ENCODE assay signal across 26 cellular contexts in genomic region chr4:98739718-98740117, GRCh38.
A peak's percentile ranks its signal among the peaks of the same experiment; 100 is the strongest.
DNase-seq lines count a peak whose midpoint lies in the region; ATAC-seq, FAIRE-seq and TF ChIP-seq lines count a peak whose summit lies in the region.
"Had no signal": no experiment of that assay in that cellular context is flagged by ENCODE, and none has a peak within 500 bp of the region (broad histone marks: within the 10 kb centered on the region; RNA-seq: fewer than 3 reads in every experiment).

No MANE protein-coding gene starts in this region.

- TF ChIP-seq CTCF in GM23338 (conservative IDR thresholded peaks at IDR 0.05; ENCODE audit: low read depth in 2 of 2) (no peak), H1 (IDR thresholded peaks at IDR 0.05; ENCODE audit: control extremely low read depth in 1 of 3, insufficient read depth in 1 of 3, low read depth in 1 of 3, low read length in 3 of 3) (no peak), hepatocyte (IDR thresholded peaks at IDR 0.05; ENCODE audit: poor library complexity) (no peak)

- H3K27ac ChIP-seq in GM23338 (ENCODE audit: low read depth): no peak overlapping the region
- no peak overlapping the region for H3K27ac ChIP-seq in H1 (ENCODE audit: low read depth, low read length)
- H3K27ac ChIP-seq in hepatocyte: peak overlapping the region; percentile 27
- H3K27ac ChIP-seq: BLaER1 had no signal

- no peak overlapping the region for H3K23ac ChIP-seq in H1 (ENCODE audit: insufficient read length)

- H4K8ac ChIP-seq in H1 (ENCODE audit: extremely low read depth, insufficient read depth, low read length): no peak overlapping the region

- no peak overlapping the region for H3K56ac ChIP-seq in H1 (replicated peaks; ENCODE audit: insufficient read length, low read depth, low read length)

- H2AFZ ChIP-seq in GM23338 (0 out of 2 replicates have a peak overlapping the region, but pooled peaks have one; percentile 40), H1 (ENCODE audit: low read length) (no peak overlapping the region), hepatocyte (peak overlapping the region; percentile 13)

- H2BK120ac ChIP-seq in H1 (replicated peaks; ENCODE audit: low read depth, low read length): no peak overlapping the region

- CTCF ChIA-PET in H1 (lab: Charles Lee; ENCODE audit: partially characterized antibody): interaction anchor here (0.6 to 1.2 kb wide), 4 partner anchors 10 to 132 kb away, joined by 3 to 4 read pairs (median 3); no protein-coding TSS in a partner anchor

- ATAC-seq in GM23338: no peak

- H3K79me1 ChIP-seq in H1 (ENCODE audit: low read depth, low read length): no peaks in the 10 kb centered on the region

- no peaks in the 10 kb centered on the region for H4K20me1 ChIP-seq in GM23338 (replicated peaks; ENCODE audit: insufficient read depth)
- H4K20me1 ChIP-seq in H1 (replicated peaks in 1 of 2; ENCODE audit: control insufficient read depth in 1 of 2, insufficient read depth in 2 of 2, low read length in 2 of 2): no peaks in the 10 kb centered on the region
- H4K20me1 ChIP-seq in hepatocyte (ENCODE audit: insufficient read depth, poor library complexity, severe bottlenecking): no peaks in the 10 kb centered on the region
- H4K20me1 ChIP-seq: BLaER1 had no signal

- POLR2A ChIA-PET in H1 (lab: Charles Lee; ENCODE audit: partially characterized antibody): no interaction called here

- H3K27me3 Mint-ChIP-seq in GM23338 (ENCODE audit: insufficient read depth, low read depth, poor library complexity): peaks cover 5% of the 10 kb centered on the region
- H3K27me3 Mint-ChIP-seq: CD4-positive, CD25-positive, alpha-beta regulatory T cell had no signal

- no peak overlapping the region for H3K14ac ChIP-seq in H1 (ENCODE audit: insufficient read length)

- H3K9me2 ChIP-seq in GM23338 (ENCODE audit: insufficient read depth): no peaks in the 10 kb centered on the region
- no peaks in the 10 kb centered on the region for H3K9me2 ChIP-seq in hepatocyte (replicated peaks; ENCODE audit: insufficient read depth)

- no peak overlapping the region for H3K4me3 Mint-ChIP-seq in GM23338
- H3K4me3 Mint-ChIP-seq: CD4-positive, CD25-positive, alpha-beta regulatory T cell; HFFc6 had no signal

- no peak overlapping the region for H3K18ac ChIP-seq in H1 (ENCODE audit: extremely low read depth, low read length)

- H3K27me3 ChIP-seq in GM23338 (ENCODE audit: insufficient read depth) (no peaks in the 10 kb centered on the region), H1 (replicated peaks in 1 of 4; ENCODE audit: control insufficient read depth in 3 of 4, extremely low read depth in 1 of 4, insufficient read depth in 3 of 4, low read length in 3 of 4) (no peaks in the 10 kb centered on the region), hepatocyte (no peaks in the 10 kb centered on the region)
- H3K27me3 ChIP-seq: BLaER1, MG63 had no signal

- H3K9ac ChIP-seq in H1 (replicated peaks in 1 of 4; ENCODE audit: extremely low read depth in 1 of 4, low read depth in 3 of 4, low read length in 3 of 4): no peak overlapping the region
- H3K9ac ChIP-seq: BLaER1 had no signal

- peak; percentile 24 for FAIRE-seq in H1 (lab: Jason Lieb, UNC)
- FAIRE-seq: GM12892, GM19239 had no signal

- no peak for DNase-seq in GM23338 (ENCODE audit: low spot score)
- peak; percentile 65 for DNase-seq in NCI-H82 (lab: John Stamatoyannopoulos, UW)
- no peak for DNase-seq in H1 (ENCODE audit: low read depth in 1 of 2, low spot score in 2 of 2)
- no peak for DNase-seq in hepatocyte (ENCODE audit: low spot score)
- no peak for DNase-seq in occipital lobe (lab: John Stamatoyannopoulos, UW)
- no peak for DNase-seq in AG20443 (ENCODE audit: low spot score)
- no peak for DNase-seq in SKM-1 (lab: John Stamatoyannopoulos, UW; ENCODE audit: unreplicated experiment)
- DNase-seq: CD4-positive, CD25-positive, alpha-beta regulatory T cell; DMS153; DND-41; HFFc6; KG1; MG63; NCI-H1105 treated with DMSO at 0.1 percent for 48 hours; NCI-H146; NCI-H1930; NCI-H345; NCI-H524; NCI-H774; Right ventricle myocardium superior; RPMI8226; SW 1271 had no signal

- no peaks in the 10 kb centered on the region for H3K4me1 Mint-ChIP-seq in GM23338

- H2BK5ac ChIP-seq in H1 (ENCODE audit: low read depth, low read length): no peak overlapping the region

- H3K79me2 ChIP-seq in GM23338 (replicated peaks; ENCODE audit: insufficient read depth): no peaks in the 10 kb centered on the region
- no peaks in the 10 kb centered on the region for H3K79me2 ChIP-seq in H1 (ENCODE audit: control insufficient read depth in 1 of 2, insufficient read depth in 2 of 2, low read length in 2 of 2)
- H3K79me2 ChIP-seq in hepatocyte: no peaks in the 10 kb centered on the region

- no peak overlapping the region for H3K4me3 ChIP-seq in GM23338
- H3K4me3 ChIP-seq in H1 (ENCODE audit: extremely low read depth in 1 of 4, insufficient read depth in 2 of 4, low read depth in 3 of 4, low read length in 4 of 4): no peak overlapping the region
- no peak overlapping the region for H3K4me3 ChIP-seq in hepatocyte
- H3K4me3 ChIP-seq: BLaER1, HAP-1, MG63 had no signal

- no peak overlapping the region for H2BK15ac ChIP-seq in H1 (ENCODE audit: low read length)

- no peak overlapping the region for H4K5ac ChIP-seq in H1 (ENCODE audit: insufficient read length, low read depth, low read length)

- no peak for TF ChIP-seq POLR2A in H1 (IDR thresholded peaks at IDR 0.05; ENCODE audit: control extremely low read depth in 1 of 2, low read depth in 2 of 2, low read length in 2 of 2)

- H3K9me3 Mint-ChIP-seq in GM23338: 0 out of 3 replicates have a peak, but pooled peaks cover 6% of the 10 kb centered on the region

- no peak overlapping the region for H2BK12ac ChIP-seq in H1 (ENCODE audit: low read depth, low read length)

- H3K36me3 ChIP-seq in GM23338 (ENCODE audit: insufficient read depth) (no peaks in the 10 kb centered on the region), H1 (ENCODE audit: control insufficient read depth in 2 of 4, insufficient read depth in 4 of 4, low read length in 3 of 4) (no peaks in the 10 kb centered on the region), hepatocyte (replicated peaks; ENCODE audit: insufficient read depth, low read depth) (no peaks in the 10 kb centered on the region)
- H3K36me3 ChIP-seq: BLaER1, HAP-1, MG63 had no signal

- no peak overlapping the region for H3K27ac Mint-ChIP-seq in GM23338
- H3K27ac Mint-ChIP-seq: HFFc6 had no signal

- no peak for TF ChIP-seq RAD21 in H1 (IDR thresholded peaks at IDR 0.05 in 1 of 2, conservative IDR thresholded peaks at IDR 0.05 in 1 of 2; ENCODE audit: low read depth in 2 of 2, low read length in 2 of 2)

- H3K36me3 Mint-ChIP-seq in GM23338 (ENCODE audit: low read depth): no peaks in the 10 kb centered on the region
- H3K36me3 Mint-ChIP-seq: CD4-positive, CD25-positive, alpha-beta regulatory T cell had no signal

- H3K4me2 ChIP-seq in GM23338 (no peak overlapping the region), H1 (ENCODE audit: insufficient read depth in 1 of 2, low read depth in 2 of 2, low read length in 2 of 2) (no peak overlapping the region), hepatocyte (no peak overlapping the region)
- H3K4me2 ChIP-seq: BLaER1 had no signal

- H2AK5ac ChIP-seq in H1 (ENCODE audit: low read depth, low read length): no peak overlapping the region

- WGBS in H1 (ENCODE audit: extremely low coverage in 1 of 2, insufficient coverage in 1 of 2, insufficient read length in 1 of 2, insufficient replicate concordance in 2 of 2, low coverage in 1 of 2, low lambda C conversion rate in 2 of 2, missing lambda C conversion rate in 1 of 2), 2 experiments: 79% methylated on average over 3 of the region's 5 CpGs; no CpG with 5 or more reads in 1 of the 2 experiments
- WGBS in hepatocyte (ENCODE audit: low lambda C conversion rate, missing lambda C conversion rate): 26% methylated on average over 5 of the region's 5 CpGs

- H3F3A ChIP-seq in GM23338 (replicated peaks; ENCODE audit: low read depth): no peaks in the 10 kb centered on the region

- no peak overlapping the region for H2BK20ac ChIP-seq in H1 (ENCODE audit: low read length)

- H3K4ac ChIP-seq in H1 (replicated peaks; ENCODE audit: insufficient read length, low read depth, low read length): no peak overlapping the region

- no peak overlapping the region for H4K91ac ChIP-seq in H1 (replicated peaks; ENCODE audit: insufficient read length, low read length)

- H3K9me3 ChIP-seq in H1 (ENCODE audit: insufficient read depth in 2 of 2, low read depth in 1 of 2, low read length in 1 of 2): no peaks in the 10 kb centered on the region
- no peaks in the 10 kb centered on the region for H3K9me3 ChIP-seq in hepatocyte (ENCODE audit: low read depth)
- H3K9me3 ChIP-seq: MG63 had no signal

- H3K23me2 ChIP-seq in H1 (ENCODE audit: low read depth, low read length): no peaks in the 10 kb centered on the region

- no peak for TF ChIP-seq EP300 in H1 (IDR thresholded peaks at IDR 0.05; ENCODE audit: borderline replicate concordance in 1 of 2, low read depth in 2 of 2, low read length in 2 of 2)

- no peaks in the 10 kb centered on the region for H3K4me1 ChIP-seq in GM23338 (ENCODE audit: insufficient read depth)
- H3K4me1 ChIP-seq in H1 (replicated peaks in 1 of 4; ENCODE audit: control insufficient read depth in 3 of 4, insufficient read depth in 4 of 4, low read length in 3 of 4): no peaks in the 10 kb centered on the region
- H3K4me1 ChIP-seq in hepatocyte (ENCODE audit: insufficient read depth): no peaks in the 10 kb centered on the region
- H3K4me1 ChIP-seq: BLaER1, HAP-1 had no signal

TF ChIP-seq in H1, 55 proteins besides CTCF, POLR2A, EP300 and RAD21 (continues in another document):
- TF ChIP-seq EGR1 (IDR thresholded peaks at IDR 0.05; ENCODE audit: borderline replicate concordance, low read depth, low read length) (no peak), BRCA1 (IDR thresholded peaks at IDR 0.05; ENCODE audit: low read depth, low read length) (no peak), RFX5 (IDR thresholded peaks at IDR 0.05; ENCODE audit: borderline replicate concordance, low read depth, low read length) (no peak), PHF8 (conservative IDR thresholded peaks at IDR 0.05; ENCODE audit: low read depth, low read length) (no peak)
